In genomic region chr6:4378319-4378996, GRCh38 we compare ENCODE assay signal across 2 cellular contexts.
TF ChIP-seq lines count a peak whose summit lies in the region.

No MANE protein-coding gene starts in this region.

TF ChIP-seq in SK-N-SH, 30 proteins besides CTCF, POLR2A, EP300 and RAD21 (continued from another document):
- TF ChIP-seq ZBTB33 (IDR thresholded peaks at IDR 0.05; ENCODE audit: borderline replicate concordance, low read depth), result no peak
- TF ChIP-seq YY1 (IDR thresholded peaks at IDR 0.05; ENCODE audit: low read depth), result no peak
- no peak for TF ChIP-seq RFX5 (IDR thresholded peaks at IDR 0.05; ENCODE audit: low read length)
- TF ChIP-seq FOSL2 (IDR thresholded peaks at IDR 0.05; ENCODE audit: borderline replicate concordance, low read depth), result no peak
- no peak for TF ChIP-seq CHD2 (IDR thresholded peaks at IDR 0.05; ENCODE audit: low read length, partially characterized antibody)
- TF ChIP-seq IRF3 (IDR thresholded peaks at IDR 0.05; ENCODE audit: low read depth, low read length), result no peak
- TF ChIP-seq NFIC (IDR thresholded peaks at IDR 0.05; ENCODE audit: borderline replicate concordance), result no peak
- no peak for TF ChIP-seq RXRA (IDR thresholded peaks at IDR 0.05; ENCODE audit: borderline replicate concordance, low read depth)
- TF ChIP-seq PBX3 (IDR thresholded peaks at IDR 0.05), result no peak
- TF ChIP-seq GATA2 (CRISPR knock-in tag; IDR thresholded peaks at IDR 0.05), result no peak
- TF ChIP-seq MXI1 (IDR thresholded peaks at IDR 0.05; ENCODE audit: low read depth, low read length), result no peak
- TF ChIP-seq GABPA (IDR thresholded peaks at IDR 0.05; ENCODE audit: low read depth), result no peak
TF ChIP-seq in SK-N-SH: peak in this region for 0.

TF ChIP-seq in SK-N-SH treated with all-trans-retinoic acid at 6 μM for 48 hours, 23 proteins besides CTCF, POLR2A, EP300 and RAD21 (continued from another document):
- no peak for TF ChIP-seq CREB5 (CRISPR knock-in tag; IDR thresholded peaks at IDR 0.05; ENCODE audit: low read depth)
